Comparison of ENCODE assay signal across 13 cellular contexts in the genomic region with DNA sequence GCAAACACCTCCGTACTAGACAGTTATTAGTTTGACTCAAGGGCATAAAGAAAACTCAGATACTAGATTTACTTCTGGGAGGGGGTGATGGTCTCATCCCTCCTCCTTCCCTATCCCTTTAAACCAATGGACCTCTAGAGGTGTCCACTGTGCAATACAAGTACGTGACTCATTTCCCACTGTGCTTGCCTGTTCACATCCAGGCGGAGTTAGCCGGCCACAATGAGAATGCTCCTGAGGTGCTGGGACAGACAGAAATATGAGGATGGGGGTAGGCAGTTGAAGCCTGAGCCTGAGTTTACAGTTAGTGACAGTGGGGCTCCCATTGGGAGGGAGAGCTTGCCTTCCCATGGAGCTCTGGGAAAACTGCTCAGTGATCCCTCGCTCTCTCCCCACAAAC. TPM values are rescaled to one million over a fixed set of nuclear protein-coding genes. Genes with fewer than 3 reads are reported as not detected.
DNase-seq lines count a peak whose midpoint lies in the region; ATAC-seq, FAIRE-seq and TF ChIP-seq lines count a peak whose summit lies in the region.
"Had no signal": no experiment of that assay in that cellular context is flagged by ENCODE, and none has a peak within 500 bp of the region (broad histone marks: within the 10 kb centered on the region; RNA-seq: fewer than 3 reads in every experiment).

No MANE protein-coding gene starts in this region.

- no peaks in the 10 kb centered on the region for H3K79me2 ChIP-seq in astrocyte (ENCODE audit: insufficient read depth, low read length)

- H3K36me3 Mint-ChIP-seq in HFFc6 (ENCODE audit: low read depth) (peaks cover 14% of the 10 kb centered on the region), astrocyte (ENCODE audit: low read depth, unreplicated experiment) (peaks cover 20% of the 10 kb centered on the region)
- H3K36me3 Mint-ChIP-seq in stimulated activated naive B cell treated with anti-CD40 and anti-IgM and Interleukin-4, amounts not matched to agents 10 μg/mL and 1 μg/mL and 100 μg/mL, for 72 hours: peaks cover 29 to 57% of the 10 kb centered on the region in 2 donors

- in situ Hi-C loops in GM13977 (cut with MboI; ENCODE audit: low pct_unique_long_range_greater_than_20kb, low sequenced_read_pairs, unreplicated experiment): no loop called here

- ATAC-seq in stimulated activated naive B cell treated with anti-CD40 and anti-IgM and Interleukin-4, amounts not matched to agents 10 μg/mL and 1 μg/mL and 100 μg/mL, for 72 hours (replicated peaks): no peak
- no peak for ATAC-seq in GM21390 (IDR thresholded peaks at IDR 0.05; ENCODE audit: unreplicated experiment)
- ATAC-seq in GM18519 (IDR thresholded peaks at IDR 0.05; ENCODE audit: low FRiP score, unreplicated experiment): no peak

- H3K27me3 ChIP-seq in astrocyte (ENCODE audit: insufficient read depth, low read length) (no peaks in the 10 kb centered on the region), left ventricle myocardium inferior (ENCODE audit: low read depth) (no peaks in the 10 kb centered on the region)
- H3K27me3 ChIP-seq: right lobe of liver had no signal

- H3K4me3 Mint-ChIP-seq in HFFc6: peak overlapping the region; percentile 66
- peak overlapping the region; percentile 54 for H3K4me3 Mint-ChIP-seq in astrocyte (ENCODE audit: unreplicated experiment)
- H3K4me3 Mint-ChIP-seq in stimulated activated naive B cell treated with anti-CD40 and anti-IgM and Interleukin-4, amounts not matched to agents 10 μg/mL and 1 μg/mL and 100 μg/mL, for 72 hours: no peak overlapping the region

- H4K20me1 ChIP-seq in astrocyte (ENCODE audit: insufficient read depth, low read length): peaks cover 4% of the 10 kb centered on the region

- peaks cover 18% of the 10 kb centered on the region for H3K4me1 ChIP-seq in astrocyte (ENCODE audit: insufficient read depth, low read length)
- peaks cover 12% of the 10 kb centered on the region for H3K4me1 ChIP-seq in left ventricle myocardium inferior
- H3K4me1 ChIP-seq: right lobe of liver had no signal

- H3K4me2 ChIP-seq in astrocyte (ENCODE audit: low read length): peak overlapping the region; percentile 64

- H3K27ac ChIP-seq in astrocyte (ENCODE audit: low read depth, low read length) (peak overlapping the region; percentile 74), left ventricle myocardium inferior (replicated peaks) (peak overlapping the region; percentile 76)
- H3K27ac ChIP-seq: right lobe of liver had no signal

- no peak overlapping the region for H3K4me3 ChIP-seq in astrocyte (ENCODE audit: insufficient read depth, low read depth, low read length)
- H3K4me3 ChIP-seq in left ventricle myocardium inferior: no peak overlapping the region
- H3K4me3 ChIP-seq: lung, right lobe of liver had no signal

- H3K9ac ChIP-seq in astrocyte (ENCODE audit: low read length): peak overlapping the region; percentile 51

- TF ChIP-seq CTCF in HFFc6 (IDR thresholded peaks at IDR 0.05): no peak
- no peak for TF ChIP-seq CTCF in astrocyte (IDR thresholded peaks at IDR 0.05; ENCODE audit: insufficient read depth, low read depth, low read length)
- TF ChIP-seq CTCF in left ventricle myocardium inferior (IDR thresholded peaks at IDR 0.05; ENCODE audit: borderline replicate concordance): no peak
- TF ChIP-seq CTCF in GM13977 (IDR thresholded peaks at IDR 0.05; ENCODE audit: extremely low read depth, insufficient read depth, missing control alignments): no peak

- peak overlapping the region; percentile 30 for H2AFZ ChIP-seq in astrocyte (ENCODE audit: low read depth, low read length)

- no peaks in the 10 kb centered on the region for H3K9me3 Mint-ChIP-seq in HFFc6
- H3K9me3 Mint-ChIP-seq in astrocyte (ENCODE audit: unreplicated experiment): no peaks in the 10 kb centered on the region
- no peaks in the 10 kb centered on the region for H3K9me3 Mint-ChIP-seq in stimulated activated naive B cell treated with anti-CD40 and anti-IgM and Interleukin-4, amounts not matched to agents 10 μg/mL and 1 μg/mL and 100 μg/mL, for 72 hours

- H3K36me3 ChIP-seq in astrocyte (ENCODE audit: insufficient read depth, low read length) (peaks cover 16% of the 10 kb centered on the region), left ventricle myocardium inferior (peaks cover 32% of the 10 kb centered on the region)

- H3K27ac Mint-ChIP-seq in HFFc6 (peak overlapping the region; percentile 98), astrocyte (ENCODE audit: unreplicated experiment) (peak overlapping the region; percentile 94)
- H3K27ac Mint-ChIP-seq in stimulated activated naive B cell treated with anti-CD40 and anti-IgM and Interleukin-4, amounts not matched to agents 10 μg/mL and 1 μg/mL and 100 μg/mL, for 72 hours: peak overlapping the region; percentile 20

- H3K4me1 Mint-ChIP-seq in HFFc6 (ENCODE audit: low read depth): peaks cover 27% of the 10 kb centered on the region
- peaks cover 22% of the 10 kb centered on the region for H3K4me1 Mint-ChIP-seq in astrocyte (ENCODE audit: low read depth, unreplicated experiment)
- H3K4me1 Mint-ChIP-seq in stimulated activated naive B cell treated with anti-CD40 and anti-IgM and Interleukin-4, amounts not matched to agents 10 μg/mL and 1 μg/mL and 100 μg/mL, for 72 hours: peaks cover 7 to 15% of the 10 kb centered on the region in 2 donors

- peak; percentile 90 for DNase-seq in HFFc6
- DNase-seq in astrocyte (ENCODE audit: low read depth): peak; percentile 83
- DNase-seq in left ventricle myocardium inferior: no peak
- no peak for DNase-seq in stimulated activated naive B cell treated with anti-CD40 and anti-IgM and Interleukin-4, amounts not matched to agents 10 μg/mL and 1 μg/mL and 100 μg/mL, for 72 hours
- DNase-seq in GM13977 (ENCODE audit: low spot score): no peak
- DNase-seq: aorta, H7, NCI-H1048 had no signal

- peak; percentile 64 for FAIRE-seq in astrocyte (lab: Jason Lieb, UNC)

- no peaks in the 10 kb centered on the region for H3K9me3 ChIP-seq in astrocyte (ENCODE audit: insufficient read depth, low read depth, low read length)
- H3K9me3 ChIP-seq in left ventricle myocardium inferior (replicated peaks): no peaks in the 10 kb centered on the region
- H3K9me3 ChIP-seq: right lobe of liver had no signal

- H3K27me3 Mint-ChIP-seq in HFFc6 (ENCODE audit: insufficient read depth) (peaks cover 5% of the 10 kb centered on the region), astrocyte (ENCODE audit: low read depth, unreplicated experiment) (no peaks in the 10 kb centered on the region)
- H3K27me3 Mint-ChIP-seq in stimulated activated naive B cell treated with anti-CD40 and anti-IgM and Interleukin-4, amounts not matched to agents 10 μg/mL and 1 μg/mL and 100 μg/mL, for 72 hours: no peaks in the 10 kb centered on the region

- intact Hi-C loops in left ventricle myocardium inferior (cut with micrococcal nuclease): no loop called here

RNA-seq across cellular contexts. Expression of a gene that starts 8.4 kb away (rescaled TPM):
- 10 to 100 TPM; 60.1 to 69.2 (median 64.8) TPM for total RNA-seq in HFFc6 (2021; fragmentation: NEBNext Ultra II Directional; extraction: Animal tissue kit (Norgen Biotek cat#: 25700))
- 39.4 and 42.3 TPM in 2 replicates for total RNA-seq in astrocyte
- total RNA-seq in left ventricle myocardium inferior: 18.4 TPM

RNA-seq across cellular contexts. Expression of a gene that starts 22.8 kb away (rescaled TPM):
- 10 to 100 TPM; 41.4 to 53.3 (median 46.1) TPM for total RNA-seq in HFFc6 (2021; fragmentation: NEBNext Ultra II Directional; extraction: Animal tissue kit (Norgen Biotek cat#: 25700))
- total RNA-seq in astrocyte (48.2 and 48.3 TPM in 2 replicates), left ventricle myocardium inferior (46.2 TPM)

RNA-seq across cellular contexts. Expression of a gene that starts 23.0 kb away (rescaled TPM):
- 100 to 1,000 TPM; 324 to 395 (median 373) TPM for total RNA-seq in HFFc6 (2021; fragmentation: NEBNext Ultra II Directional; extraction: Animal tissue kit (Norgen Biotek cat#: 25700))
- total RNA-seq in astrocyte (221 and 232 TPM in 2 replicates), left ventricle myocardium inferior (155 TPM)

RNA-seq across cellular contexts. Expression of a gene that starts 37.3 kb away (rescaled TPM):
- 1 to 10 TPM; 3.4 to 7.9 (median 4.2) TPM for total RNA-seq in HFFc6 (2021; fragmentation: NEBNext Ultra II Directional; extraction: Animal tissue kit (Norgen Biotek cat#: 25700))
- total RNA-seq in astrocyte: 10.3 and 11.4 TPM in 2 replicates
- 301 TPM for total RNA-seq in left ventricle myocardium inferior
- total RNA-seq: T-helper 2 cell treated with Interferon-gamma antibody and Interleukin-4, amounts not matched to agents 100 ng/mL and 5 ng/mL, for 36 hours had no signal

RNA-seq across cellular contexts. Expression of a gene that starts 53.8 kb away (rescaled TPM):
- total RNA-seq in HFFc6 (2021; fragmentation: NEBNext Ultra II Directional; extraction: Animal tissue kit (Norgen Biotek cat#: 25700)): 10 to 100 TPM; 50.9 to 72.1 (median 56.0) TPM
- total RNA-seq in astrocyte (44.5 and 50.9 TPM in 2 replicates), left ventricle myocardium inferior (15.8 TPM)

Comparison
In these comparisons a context has a peak if more than half of its experiments do, and no peak if none do; other contexts are left out.
1. DNase-seq: peak in HFFc6 (single experiment) and astrocyte (single experiment); none in left ventricle myocardium inferior (single experiment), stimulated activated naive B cell treated with anti-CD40 and anti-IgM and Interleukin-4, amounts not matched to agents 10 μg/mL and 1 μg/mL and 100 μg/mL, for 72 hours (single experiment) and GM13977 (single experiment).
2. H3K27ac Mint-ChIP-seq: peak in every context shown above with its lines; median percentile 98 in HFFc6; 94 in astrocyte; 20 in stimulated activated naive B cell treated with anti-CD40 and anti-IgM and Interleukin-4, amounts not matched to agents 10 μg/mL and 1 μg/mL and 100 μg/mL, for 72 hours.
3. H3K4me3 Mint-ChIP-seq: peak in HFFc6 (single experiment) and astrocyte (single experiment); none in stimulated activated naive B cell treated with anti-CD40 and anti-IgM and Interleukin-4, amounts not matched to agents 10 μg/mL and 1 μg/mL and 100 μg/mL, for 72 hours (0 of 2).